In genomic region chr4:137032242-137032641, GRCh38 we compare ENCODE assay signal across 16 cellular contexts.
DNase-seq lines count a peak whose midpoint lies in the region; TF ChIP-seq lines count a peak whose summit lies in the region.
"Had no signal": no experiment of that assay in that cellular context is flagged by ENCODE, and none has a peak within 500 bp of the region (broad histone marks: within the 10 kb centered on the region; RNA-seq: fewer than 3 reads in every experiment).

No MANE protein-coding gene starts in this region.

- no peak overlapping the region for H3K4me3 Mint-ChIP-seq in activated CD4-positive, alpha-beta T cell treated with anti-CD3 and anti-CD28 coated beads, Interleukin-2, amount 10 ng/mL, durations not matched to agents 7 days and 5 days
- H3K4me3 Mint-ChIP-seq: activated CD8-positive, alpha-beta T cell treated with anti-CD3 and anti-CD28 coated beads for 36 hours; stimulated activated memory B cell treated with anti-CD40 and anti-IgM and Interleukin-4, amounts not matched to agents 10 μg/mL and 1 μg/mL and 100 μg/mL, for 72 hours had no signal

- H3K27ac Mint-ChIP-seq in activated CD4-positive, alpha-beta T cell treated with anti-CD3 and anti-CD28 coated beads, Interleukin-2, amount 10 ng/mL, durations not matched to agents 7 days and 5 days: no peak overlapping the region
- H3K27ac Mint-ChIP-seq: activated CD8-positive, alpha-beta T cell treated with anti-CD3 and anti-CD28 coated beads for 36 hours; stimulated activated memory B cell treated with anti-CD40 and anti-IgM and Interleukin-4, amounts not matched to agents 10 μg/mL and 1 μg/mL and 100 μg/mL, for 72 hours had no signal

- POLR2A ChIA-PET in activated CD4-positive, alpha-beta T cell treated with anti-CD3 and anti-CD28 coated beads, Interleukin-2, amount 10 ng/mL, durations not matched to agents 7 days and 5 days (lab: Charles Lee): no interaction called here

- peaks cover 3% of the 10 kb centered on the region for H3K9me3 Mint-ChIP-seq in activated CD4-positive, alpha-beta T cell treated with anti-CD3 and anti-CD28 coated beads, Interleukin-2, amount 10 ng/mL, durations not matched to agents 7 days and 5 days
- H3K9me3 Mint-ChIP-seq: stimulated activated memory B cell treated with anti-CD40 and anti-IgM and Interleukin-4, amounts not matched to agents 10 μg/mL and 1 μg/mL and 100 μg/mL, for 72 hours had no signal

- H3K4me1 Mint-ChIP-seq in activated CD4-positive, alpha-beta T cell treated with anti-CD3 and anti-CD28 coated beads, Interleukin-2, amount 10 ng/mL, durations not matched to agents 7 days and 5 days: no peaks in the 10 kb centered on the region
- H3K4me1 Mint-ChIP-seq: stimulated activated memory B cell treated with anti-CD40 and anti-IgM and Interleukin-4, amounts not matched to agents 10 μg/mL and 1 μg/mL and 100 μg/mL, for 72 hours had no signal

- H3K27me3 Mint-ChIP-seq in activated CD4-positive, alpha-beta T cell treated with anti-CD3 and anti-CD28 coated beads, Interleukin-2, amount 10 ng/mL, durations not matched to agents 7 days and 5 days: no peaks in the 10 kb centered on the region
- H3K27me3 Mint-ChIP-seq: activated CD8-positive, alpha-beta T cell treated with anti-CD3 and anti-CD28 coated beads for 36 hours; stimulated activated memory B cell treated with anti-CD40 and anti-IgM and Interleukin-4, amounts not matched to agents 10 μg/mL and 1 μg/mL and 100 μg/mL, for 72 hours had no signal

- DNase-seq in COLO668 (lab: John Stamatoyannopoulos, UW; ENCODE audit: unreplicated experiment) (peak; percentile 67), NCI-H1105 (lab: John Stamatoyannopoulos, UW) (peak; percentile 80), NCI-H2196 (lab: John Stamatoyannopoulos, UW; ENCODE audit: unreplicated experiment) (peak; percentile 15), choroid plexus epithelial cell (ENCODE audit: low read depth) (peak; percentile 4), activated gamma-delta T cell treated with Interleukin-2 at 50 U/mL for 16 hours (no peak), cerebellar cortex (ENCODE audit: low spot score) (no peak), cerebellar nuclear complex (lab: John Stamatoyannopoulos, UW) (no peak)
- no peak for DNase-seq in activated CD4-positive, alpha-beta T cell treated with anti-CD3 and anti-CD28 coated beads, Interleukin-2, amount 10 ng/mL, durations not matched to agents 7 days and 5 days
- DNase-seq: activated CD8-positive, alpha-beta T cell treated with anti-CD3 and anti-CD28 coated beads for 36 hours; activated naive CD4-positive, alpha-beta T cell treated with Interleukin-2 at 50 U/mL for 16 hours; brain microvascular endothelial cell; DMS79 treated with DMSO at 0.1 percent for 48 hours; effector memory CD4-positive, alpha-beta T cell; IMR-90; stimulated activated CD4-positive, alpha-beta T cell treated with anti-CD3 and anti-CD28 coated beads, Interleukin-4, amount 100 ng/mL, for 4 hours had no signal

- CTCF ChIA-PET in activated CD4-positive, alpha-beta T cell treated with anti-CD3 and anti-CD28 coated beads, Interleukin-2, amount 10 ng/mL, durations not matched to agents 7 days and 5 days (lab: Charles Lee): no interaction called here

- no peak overlapping the region for H3K4me3 ChIP-seq in choroid plexus epithelial cell (ENCODE audit: low read depth, low read length)

- TF ChIP-seq CTCF in choroid plexus epithelial cell (conservative IDR thresholded peaks at IDR 0.05; ENCODE audit: low read depth, low read length): no peak

- no peaks in the 10 kb centered on the region for H3K36me3 Mint-ChIP-seq in activated CD4-positive, alpha-beta T cell treated with anti-CD3 and anti-CD28 coated beads, Interleukin-2, amount 10 ng/mL, durations not matched to agents 7 days and 5 days (ENCODE audit: low read depth)
- H3K36me3 Mint-ChIP-seq: stimulated activated memory B cell treated with anti-CD40 and anti-IgM and Interleukin-4, amounts not matched to agents 10 μg/mL and 1 μg/mL and 100 μg/mL, for 72 hours had no signal

Comparison
In these comparisons a context has a peak if more than half of its experiments do, and no peak if none do; other contexts are left out.
1. DNase-seq: peak in COLO668 (single experiment), NCI-H1105 (single experiment), NCI-H2196 (single experiment) and choroid plexus epithelial cell (single experiment); none in activated gamma-delta T cell treated with Interleukin-2 at 50 U/mL for 16 hours (single experiment), cerebellar cortex (single experiment), cerebellar nuclear complex (0 of 2) and activated CD4-positive, alpha-beta T cell treated with anti-CD3 and anti-CD28 coated beads, Interleukin-2, amount 10 ng/mL, durations not matched to agents 7 days and 5 days (single experiment).